Comparison of ENCODE assay signal across 14 cellular contexts in genomic region chr9:83431470-83432060, GRCh38.
A peak's percentile ranks its signal among the peaks of the same experiment; 100 is the strongest.
DNase-seq lines count a peak whose midpoint lies in the region; ATAC-seq lines count a peak whose summit lies in the region.
"Had no signal": no experiment of that assay in that cellular context is flagged by ENCODE, and none has a peak within 500 bp of the region (broad histone marks: within the 10 kb centered on the region; RNA-seq: fewer than 3 reads in every experiment).

No MANE protein-coding gene starts in this region.

- no peaks in the 10 kb centered on the region for H3K9me3 Mint-ChIP-seq in dendritic cell treated with granulocyte-macrophage colony-stimulating factor and Interleukin-4, amounts not matched to agents 40 ng/mL and 50 ng/mL, for 4 days
- no peaks in the 10 kb centered on the region for H3K9me3 Mint-ChIP-seq in stimulated activated naive B cell treated with anti-CD40 and anti-IgM and Interleukin-4, amounts not matched to agents 10 μg/mL and 1 μg/mL and 100 μg/mL, for 72 hours
- H3K9me3 Mint-ChIP-seq: neural crest cell; stimulated activated naive CD8-positive, alpha-beta T cell treated with anti-CD3 and anti-CD28 coated beads, Interleukin-15, Interleukin-2, amounts not matched to agents 100 ng/mL and 50 ng/mL, for 24 hours had no signal

- peaks cover 55% of the 10 kb centered on the region for H3K4me1 Mint-ChIP-seq in dendritic cell treated with granulocyte-macrophage colony-stimulating factor and Interleukin-4, amounts not matched to agents 40 ng/mL and 50 ng/mL, for 4 days (ENCODE audit: low read depth)
- no peaks in the 10 kb centered on the region for H3K4me1 Mint-ChIP-seq in stimulated activated naive B cell treated with anti-CD40 and anti-IgM and Interleukin-4, amounts not matched to agents 10 μg/mL and 1 μg/mL and 100 μg/mL, for 72 hours

- DNase-seq in NCI-H510A treated with DMSO at 0.1 percent for 48 hours (lab: John Stamatoyannopoulos, UW) (peak; percentile 33), NCI-H510A (lab: John Stamatoyannopoulos, UW) (no peak), lung microvascular endothelial cell (ENCODE audit: low read depth in 2 of 2) (peak; percentile 22 to 67), ureter (ENCODE audit: low spot score) (peak; percentile 50), NCI-H1092 treated with DMSO at 0.1 percent for 48 hours (lab: John Stamatoyannopoulos, UW) (no peak)
- DNase-seq in stimulated activated naive B cell treated with anti-CD40 and anti-IgM and Interleukin-4, amounts not matched to agents 10 μg/mL and 1 μg/mL and 100 μg/mL, for 72 hours = no peak
- DNase-seq: brain microvascular endothelial cell; erythroblast; IMR-90; stimulated activated CD4-positive, alpha-beta T cell treated with anti-CD3 and anti-CD28 coated beads, Interleukin-1b, Interleukin-23, amount 100 ng/mL, for 48 hours had no signal

- no peak for ATAC-seq in stimulated activated naive B cell treated with anti-CD40 and anti-IgM and Interleukin-4, amounts not matched to agents 10 μg/mL and 1 μg/mL and 100 μg/mL, for 72 hours (replicated peaks)
- no peak for ATAC-seq in GM21447 (IDR thresholded peaks at IDR 0.05; ENCODE audit: unreplicated experiment)

- H3K36me3 Mint-ChIP-seq in dendritic cell treated with granulocyte-macrophage colony-stimulating factor and Interleukin-4, amounts not matched to agents 40 ng/mL and 50 ng/mL, for 4 days (ENCODE audit: low read depth) = peaks cover 5% of the 10 kb centered on the region
- H3K36me3 Mint-ChIP-seq in stimulated activated naive B cell treated with anti-CD40 and anti-IgM and Interleukin-4, amounts not matched to agents 10 μg/mL and 1 μg/mL and 100 μg/mL, for 72 hours = no peaks in the 10 kb centered on the region

- intact Hi-C loops in dendritic cell treated with granulocyte-macrophage colony-stimulating factor and Interleukin-4, amounts not matched to agents 40 ng/mL and 50 ng/mL, for 4 days (cut with micrococcal nuclease) = loop anchor here (2.0 to 10.0 kb wide), 2 partner anchors 39 to 103 kb away; partner anchors contain the start of gene FRMD3

- peaks cover 4% of the 10 kb centered on the region for H3K27me3 Mint-ChIP-seq in dendritic cell treated with granulocyte-macrophage colony-stimulating factor and Interleukin-4, amounts not matched to agents 40 ng/mL and 50 ng/mL, for 4 days
- no peaks in the 10 kb centered on the region for H3K27me3 Mint-ChIP-seq in stimulated activated naive B cell treated with anti-CD40 and anti-IgM and Interleukin-4, amounts not matched to agents 10 μg/mL and 1 μg/mL and 100 μg/mL, for 72 hours
- H3K27me3 Mint-ChIP-seq: stimulated activated naive CD8-positive, alpha-beta T cell treated with anti-CD3 and anti-CD28 coated beads, Interleukin-15, Interleukin-2, amounts not matched to agents 100 ng/mL and 50 ng/mL, for 24 hours had no signal

- peak overlapping the region; percentile 66 for H3K27ac Mint-ChIP-seq in dendritic cell treated with granulocyte-macrophage colony-stimulating factor and Interleukin-4, amounts not matched to agents 40 ng/mL and 50 ng/mL, for 4 days
- H3K27ac Mint-ChIP-seq in stimulated activated naive B cell treated with anti-CD40 and anti-IgM and Interleukin-4, amounts not matched to agents 10 μg/mL and 1 μg/mL and 100 μg/mL, for 72 hours = no peak overlapping the region
- H3K27ac Mint-ChIP-seq: stimulated activated naive CD8-positive, alpha-beta T cell treated with anti-CD3 and anti-CD28 coated beads, Interleukin-15, Interleukin-2, amounts not matched to agents 100 ng/mL and 50 ng/mL, for 24 hours had no signal

- no peak overlapping the region for H3K4me3 Mint-ChIP-seq in dendritic cell treated with granulocyte-macrophage colony-stimulating factor and Interleukin-4, amounts not matched to agents 40 ng/mL and 50 ng/mL, for 4 days
- no peak overlapping the region for H3K4me3 Mint-ChIP-seq in stimulated activated naive B cell treated with anti-CD40 and anti-IgM and Interleukin-4, amounts not matched to agents 10 μg/mL and 1 μg/mL and 100 μg/mL, for 72 hours
- H3K4me3 Mint-ChIP-seq: neural crest cell; stimulated activated naive CD8-positive, alpha-beta T cell treated with anti-CD3 and anti-CD28 coated beads, Interleukin-15, Interleukin-2, amounts not matched to agents 100 ng/mL and 50 ng/mL, for 24 hours had no signal

Comparison
In these comparisons a context has a peak if more than half of its experiments do, and no peak if none do; other contexts are left out.
1. DNase-seq: peak in NCI-H510A treated with DMSO at 0.1 percent for 48 hours (single experiment), lung microvascular endothelial cell (2 of 2) and ureter (single experiment); none in NCI-H510A (single experiment), stimulated activated naive B cell treated with anti-CD40 and anti-IgM and Interleukin-4, amounts not matched to agents 10 μg/mL and 1 μg/mL and 100 μg/mL, for 72 hours (single experiment) and NCI-H1092 treated with DMSO at 0.1 percent for 48 hours (single experiment).